ENCODE assay signal across 22 cellular contexts in the genomic region with DNA sequence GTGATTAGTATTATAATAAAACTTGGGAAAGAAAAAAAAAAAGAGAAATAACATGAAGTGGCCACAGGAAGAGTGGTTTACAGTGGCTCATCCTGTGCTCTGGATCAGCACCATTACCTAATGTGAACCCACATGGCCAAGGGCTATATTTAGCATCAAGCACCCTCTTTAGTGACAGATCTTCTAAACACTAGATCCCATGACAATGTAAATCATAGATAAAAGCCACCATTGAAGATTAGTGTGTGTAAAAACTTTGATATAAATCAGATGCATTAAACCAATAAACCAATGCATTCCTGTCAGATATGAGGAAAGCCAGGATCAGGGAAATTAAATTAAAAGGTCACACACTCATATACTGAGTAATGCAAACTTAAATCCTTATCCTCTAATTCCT.
"Had no signal": no experiment of that assay in that cellular context is flagged by ENCODE, and none has a peak within 500 bp of the region (broad histone marks: within the 10 kb centered on the region; RNA-seq: fewer than 3 reads in every experiment).

No MANE protein-coding gene starts in this region.

- ATAC-seq: activated CD4-positive, alpha-beta T cell treated with anti-CD3 and anti-CD28 coated beads for 36 hours; activated CD8-positive, alpha-beta memory T cell treated with anti-CD3 and anti-CD28 coated beads, Interleukin-2, amount 10 ng/mL, durations not matched to agents 7 days and 5 days; activated CD8-positive, alpha-beta T cell treated with anti-CD3 and anti-CD28 coated beads, Interleukin-2, amount 10 ng/mL, durations not matched to agents 7 days and 5 days; activated naive CD4-positive, alpha-beta T cell treated with anti-CD3 and anti-CD28 coated beads, Interleukin-2, amount 50 U/mL, for 72 hours; activated T-cell treated with anti-CD3 and anti-CD28 coated beads, Interleukin-2, amount 50 U/mL, for 72 hours; naive thymus-derived CD4-positive, alpha-beta T cell had no signal

- H3K4me3 Mint-ChIP-seq: activated CD4-positive, alpha-beta T cell treated with anti-CD3 and anti-CD28 coated beads for 36 hours; activated CD8-positive, alpha-beta memory T cell treated with anti-CD3 and anti-CD28 coated beads, Interleukin-2, amount 10 ng/mL, durations not matched to agents 7 days and 5 days; activated CD8-positive, alpha-beta T cell treated with anti-CD3 and anti-CD28 coated beads, Interleukin-2, amount 10 ng/mL, durations not matched to agents 7 days and 5 days; activated T-cell treated with anti-CD3 and anti-CD28 coated beads, Interleukin-2, amount 50 U/mL, for 72 hours; naive thymus-derived CD4-positive, alpha-beta T cell; T-helper 2 cell treated with Interferon-gamma antibody and Interleukin-4, amounts not matched to agents 5 μg/mL and 100 μg/mL, for 36 hours had no signal

- H3K27ac Mint-ChIP-seq: activated CD4-positive, alpha-beta T cell treated with anti-CD3 and anti-CD28 coated beads for 36 hours; activated CD8-positive, alpha-beta memory T cell treated with anti-CD3 and anti-CD28 coated beads, Interleukin-2, amount 10 ng/mL, durations not matched to agents 7 days and 5 days; activated CD8-positive, alpha-beta T cell treated with anti-CD3 and anti-CD28 coated beads, Interleukin-2, amount 10 ng/mL, durations not matched to agents 7 days and 5 days; activated T-cell treated with anti-CD3 and anti-CD28 coated beads, Interleukin-2, amount 50 U/mL, for 72 hours; naive thymus-derived CD4-positive, alpha-beta T cell; T-helper 2 cell treated with Interferon-gamma antibody and Interleukin-4, amounts not matched to agents 5 μg/mL and 100 μg/mL, for 36 hours had no signal

- H3K27me3 ChIP-seq: esophagus muscularis mucosa, ovary, tibial nerve had no signal

- H3K9me3 ChIP-seq: esophagus muscularis mucosa, ovary, prostate gland, tibial nerve had no signal

- H3K27me3 Mint-ChIP-seq: activated CD4-positive, alpha-beta T cell treated with anti-CD3 and anti-CD28 coated beads for 36 hours; activated CD8-positive, alpha-beta memory T cell treated with anti-CD3 and anti-CD28 coated beads, Interleukin-2, amount 10 ng/mL, durations not matched to agents 7 days and 5 days; naive thymus-derived CD4-positive, alpha-beta T cell had no signal

- H3K4me3 ChIP-seq: esophagus muscularis mucosa, ovary, prostate gland, tibial nerve had no signal

- H3K4me1 Mint-ChIP-seq: activated CD4-positive, alpha-beta T cell treated with anti-CD3 and anti-CD28 coated beads for 36 hours; activated CD8-positive, alpha-beta memory T cell treated with anti-CD3 and anti-CD28 coated beads, Interleukin-2, amount 10 ng/mL, durations not matched to agents 7 days and 5 days; naive thymus-derived CD4-positive, alpha-beta T cell had no signal

- DNase-seq: activated CD4-positive, alpha-beta T cell treated with anti-CD3 and anti-CD28 coated beads for 36 hours; activated CD4-positive, CD25-positive, alpha-beta regulatory T cell; activated CD8-positive, alpha-beta memory T cell treated with anti-CD3 and anti-CD28 coated beads, Interleukin-2, amount 10 ng/mL, durations not matched to agents 7 days and 5 days; activated CD8-positive, alpha-beta T cell treated with anti-CD3 and anti-CD28 coated beads, Interleukin-2, amount 10 ng/mL, durations not matched to agents 7 days and 5 days; activated naive CD4-positive, alpha-beta T cell; activated T-cell treated with anti-CD3 and anti-CD28 coated beads, Interleukin-2, amount 50 U/mL, for 72 hours; dermis blood vessel endothelial cell; effector CD4-positive, alpha-beta T cell; islet precursor cell; midbrain; naive thymus-derived CD4-positive, alpha-beta T cell; ovary; retina; stimulated activated CD4-positive, alpha-beta T cell treated with anti-CD3 and anti-CD28 coated beads, Interleukin-15, amount 100 ng/mL, for 24 hours; stimulated activated CD4-positive, alpha-beta T cell treated with anti-CD3 and anti-CD28 coated beads, Interleukin-2, amount 100 ng/mL, for 24 hours; stimulated activated naive CD4-positive, alpha-beta T cell; T-helper 1 cell had no signal

- H3K4me1 ChIP-seq: esophagus muscularis mucosa, prostate gland, tibial nerve had no signal

- H3K36me3 ChIP-seq: esophagus muscularis mucosa, ovary, prostate gland, tibial nerve had no signal

- H3K9me3 Mint-ChIP-seq: naive thymus-derived CD4-positive, alpha-beta T cell had no signal

- H3K36me3 Mint-ChIP-seq: activated CD8-positive, alpha-beta memory T cell treated with anti-CD3 and anti-CD28 coated beads, Interleukin-2, amount 10 ng/mL, durations not matched to agents 7 days and 5 days; activated naive CD4-positive, alpha-beta T cell treated with anti-CD3 and anti-CD28 coated beads, Interleukin-2, amount 50 U/mL, for 72 hours; naive thymus-derived CD4-positive, alpha-beta T cell had no signal
